Comparison of ENCODE assay signal across 8 cellular contexts in genomic region chr1:23530089-23530749, GRCh38. TPM values are rescaled to one million over a fixed set of nuclear protein-coding genes. Genes with fewer than 3 reads are reported as not detected.
DNase-seq lines count a peak whose midpoint lies in the region; ATAC-seq, FAIRE-seq and TF ChIP-seq lines count a peak whose summit lies in the region.

No MANE protein-coding gene starts in this region.

- H2AFZ ChIP-seq in IMR-90 (replicated peaks; ENCODE audit: low read length, poor library complexity), result peak overlapping the region; percentile 90
- H2AFZ ChIP-seq in astrocyte (ENCODE audit: low read depth, low read length), result peak overlapping the region; percentile 79

- peak overlapping the region; percentile 5; the same call in 1 of the 2 replicates for H3K27ac ChIP-seq in IMR-90 (ENCODE audit: insufficient read depth, low read length)
- no peak overlapping the region for H3K27ac ChIP-seq in astrocyte (ENCODE audit: low read depth, low read length)
- no peak overlapping the region for H3K27ac ChIP-seq in substantia nigra (ENCODE audit: low read depth, low read length, poor library complexity, severe bottlenecking)

- no peaks in the 10 kb centered on the region for H3K27me3 ChIP-seq in GM06990 (replicated peaks; ENCODE audit: control insufficient read depth, insufficient read depth, low read length)
- H3K27me3 ChIP-seq in IMR-90 (ENCODE audit: control insufficient read depth, insufficient read depth, low read length), result no peaks in the 10 kb centered on the region
- peaks cover 3% of the 10 kb centered on the region for H3K27me3 ChIP-seq in astrocyte (ENCODE audit: insufficient read depth, low read length)
- H3K27me3 ChIP-seq in mononuclear cell (ENCODE audit: insufficient read depth, low read length), result no peaks in the 10 kb centered on the region

- WGBS in IMR-90 (ENCODE audit: extremely low coverage in 2 of 2, insufficient read length in 1 of 2), 2 experiments, result 0% methylated on average over 1 of the region's 23 CpGs; no CpG with 5 or more reads in 1 of the 2 experiments

- H3K9me3 Mint-ChIP-seq in astrocyte (ENCODE audit: unreplicated experiment), result no peaks in the 10 kb centered on the region

- POLR2A ChIA-PET in IMR-90 (lab: Charles Lee; ENCODE audit: unreplicated experiment), result no interaction called here

- dilution Hi-C loops in IMR-90 (cut with HindIII; ENCODE audit: low sequenced_read_pairs, unreplicated experiment), result no loop called here

- no peak overlapping the region; the same call in 1 of the 2 replicates for H3K9ac ChIP-seq in IMR-90 (ENCODE audit: low read depth, low read length)
- peak overlapping the region; percentile 52 for H3K9ac ChIP-seq in astrocyte (ENCODE audit: low read length)

- H3K27me3 Mint-ChIP-seq in astrocyte (ENCODE audit: low read depth, unreplicated experiment), result peaks cover 50% of the 10 kb centered on the region

- no peak overlapping the region for H3K23ac ChIP-seq in IMR-90 (ENCODE audit: low read depth, low read length)

- CTCF ChIA-PET in IMR-90 (lab: Yijun Ruan, JAX), result no interaction called here

- H3K36me3 Mint-ChIP-seq in astrocyte (ENCODE audit: low read depth, unreplicated experiment), result peaks cover 5% of the 10 kb centered on the region

- intact Hi-C loops in IMR-90 (cut with micrococcal nuclease), result loop anchor here (5.0 to 10.0 kb wide), 2 partner anchors 188 to 345 kb away; partner anchors contain the start of gene HNRNPR

- H2BK120ac ChIP-seq in IMR-90 (ENCODE audit: low read depth, low read length), result no peak overlapping the region

- no peak overlapping the region for H2BK20ac ChIP-seq in IMR-90 (ENCODE audit: low read depth, low read length)

- no peaks in the 10 kb centered on the region for H3K36me3 ChIP-seq in GM06990 (ENCODE audit: control insufficient read depth, insufficient read depth, low read length)
- no peaks in the 10 kb centered on the region for H3K36me3 ChIP-seq in IMR-90 (ENCODE audit: control insufficient read depth, insufficient read depth, low read length)
- no peaks in the 10 kb centered on the region for H3K36me3 ChIP-seq in astrocyte (ENCODE audit: insufficient read depth, low read length)

- no peak for TF ChIP-seq RAD21 in IMR-90 (IDR thresholded peaks at IDR 0.05; ENCODE audit: low read length)

- no peaks in the 10 kb centered on the region for H3K4me1 Mint-ChIP-seq in astrocyte (ENCODE audit: low read depth, unreplicated experiment)

- DNase-seq in GM06990 (ENCODE audit: extremely low read depth, insufficient read length) (peak; percentile 75), IMR-90 (no peak), astrocyte (ENCODE audit: low read depth) (no peak), SIG-M5 (lab: John Stamatoyannopoulos, UW) (no peak), substantia nigra (lab: John Stamatoyannopoulos, UW) (no peak), AG08395 (ENCODE audit: low spot score) (no peak), GM19239 (ENCODE audit: insufficient read length, low spot score) (no peak)

- H3K9me1 ChIP-seq in IMR-90 (ENCODE audit: insufficient read depth, low read length), result 0 out of 2 replicates have a peak, but pooled peaks cover 2% of the 10 kb centered on the region

- FAIRE-seq in astrocyte (lab: Jason Lieb, UNC), result no peak
- FAIRE-seq in GM19239 (lab: Jason Lieb, UNC), result no peak

- H3K79me2 ChIP-seq in astrocyte (ENCODE audit: insufficient read depth, low read length), result no peaks in the 10 kb centered on the region

- H3K79me1 ChIP-seq in IMR-90 (ENCODE audit: low read depth in 1 of 2, low read length in 2 of 2), result peaks cover 0 to 7% of the 10 kb centered on the region in 2 experiments; a peak in 1 of 4 replicates

- peak overlapping the region; percentile 50 for H3K4me3 Mint-ChIP-seq in astrocyte (ENCODE audit: unreplicated experiment)

- H3K56ac ChIP-seq in IMR-90 (ENCODE audit: extremely low read depth, insufficient read depth, low read length), result no peak overlapping the region

- TF ChIP-seq POLR2A in IMR-90 (IDR thresholded peaks at IDR 0.05; ENCODE audit: low read depth, low read length), result no peak

- in situ Hi-C loops in IMR-90 (cut with MboI; ENCODE audit: low sequenced_read_pairs), result loop anchor here (10.0 kb wide), 1 partner anchor 555 kb away; the partner anchor contains the start of gene LACTBL1

- no peak overlapping the region for H3K18ac ChIP-seq in IMR-90 (ENCODE audit: low read depth, low read length)

- H3K14ac ChIP-seq in IMR-90 (replicated peaks; ENCODE audit: low read depth, low read length), result no peak overlapping the region

- H4K5ac ChIP-seq in IMR-90 (ENCODE audit: low read depth, low read length), result no peak overlapping the region

- H3K9me3 ChIP-seq in IMR-90 (ENCODE audit: control insufficient read depth, insufficient read depth, low read length), result no peaks in the 10 kb centered on the region
- H3K9me3 ChIP-seq in astrocyte (ENCODE audit: insufficient read depth, low read depth, low read length), result no peaks in the 10 kb centered on the region
- no peaks in the 10 kb centered on the region for H3K9me3 ChIP-seq in mononuclear cell (ENCODE audit: low read depth, low read length)

- H2BK5ac ChIP-seq in IMR-90 (ENCODE audit: low read depth, low read length, poor library complexity, severe bottlenecking), result no peak overlapping the region

- no peak overlapping the region for H3K27ac Mint-ChIP-seq in astrocyte (ENCODE audit: unreplicated experiment)

- no peak for ATAC-seq in IMR-90 (ENCODE audit: low read depth)

- H2BK15ac ChIP-seq in IMR-90 (ENCODE audit: low read depth, low read length), result no peak overlapping the region

- H2AK5ac ChIP-seq in IMR-90 (ENCODE audit: low read depth, low read length), result no peak overlapping the region

- H3K4me1 ChIP-seq in IMR-90 (ENCODE audit: control insufficient read depth, insufficient read depth, low read length) (peaks cover 9% of the 10 kb centered on the region; the same call in 1 of the 2 replicates), astrocyte (ENCODE audit: insufficient read depth, low read length) (peaks cover 9% of the 10 kb centered on the region), mononuclear cell (ENCODE audit: insufficient read depth, low read length) (peaks cover 98% of the 10 kb centered on the region)

- TF ChIP-seq CTCF in GM06990 (IDR thresholded peaks at IDR 0.05; ENCODE audit: insufficient read depth, low read length, poor library complexity, severe bottlenecking) (no peak), IMR-90 (conservative IDR thresholded peaks at IDR 0.05; ENCODE audit: low read depth, low read length) (no peak), astrocyte (IDR thresholded peaks at IDR 0.05; ENCODE audit: insufficient read depth, low read depth, low read length) (no peak)

- H3K4me2 ChIP-seq in IMR-90 (ENCODE audit: low read depth, low read length) (peak overlapping the region; percentile 88), astrocyte (ENCODE audit: low read length) (peak overlapping the region; percentile 88)

- BruUV-seq in IMR-90 (replicated peaks; lab: Mats Ljungman, UMichigan), result no TSS peak

- H3K4me3 ChIP-seq in GM06990 (replicated peaks; ENCODE audit: low read depth, low read length) (peak overlapping the region; percentile 66), IMR-90 (ENCODE audit: insufficient read depth, low read depth, low read length) (peak overlapping the region; percentile 42), astrocyte (ENCODE audit: insufficient read depth, low read depth, low read length) (peak overlapping the region; percentile 53), mononuclear cell (ENCODE audit: low read length) (peak overlapping the region; percentile 53)

- no peak overlapping the region for H3K4ac ChIP-seq in IMR-90 (ENCODE audit: low read depth, low read length)

- H2AK9ac ChIP-seq in IMR-90 (replicated peaks; ENCODE audit: low read depth, low read length, poor library complexity), result peak overlapping the region; percentile 24

- no peak overlapping the region for H4K8ac ChIP-seq in IMR-90 (ENCODE audit: low read depth in 2 of 2, low read length in 2 of 2)

- H4K20me1 ChIP-seq in IMR-90 (ENCODE audit: insufficient read depth, low read length), result no peaks in the 10 kb centered on the region
- no peaks in the 10 kb centered on the region for H4K20me1 ChIP-seq in astrocyte (ENCODE audit: insufficient read depth, low read length)

- no peak overlapping the region for H4K91ac ChIP-seq in IMR-90 (ENCODE audit: insufficient read depth, low read depth, low read length)

TF ChIP-seq in IMR-90, 13 proteins besides CTCF, POLR2A, EP300 and RAD21:
- no peak for TF ChIP-seq FOS (IDR thresholded peaks at IDR 0.05; ENCODE audit: low read depth, low read length)

RNA-seq across cellular contexts. Expression of gene E2F2, which starts 0.8 kb away (rescaled TPM):
- total RNA-seq in IMR-90 (2012; rRNA removed) (0.36 and 0.56 TPM in 2 replicates), astrocyte (0.11 TPM in 1 of 2 replicates, not detected in the other), mononuclear cell (2.7 TPM)
- 0.39 and 0.51 TPM in 2 replicates for polyA plus RNA-seq in IMR-90 (2012; rRNA removed)
- 0.16 and 0.19 TPM in 2 replicates for polyA plus RNA-seq in IMR-90 (2012; cell fraction: cytosol; rRNA removed)
- 0.55 and 0.63 TPM in 2 replicates for polyA plus RNA-seq in IMR-90 (2012; cell fraction: nucleus; rRNA removed; ENCODE audit: low replicate concordance)

RNA-seq across cellular contexts. Expression of gene ID3, which starts 29.1 kb away (rescaled TPM):
- 109 and 171 TPM in 2 replicates for total RNA-seq in IMR-90 (2012; rRNA removed)
- polyA plus RNA-seq in IMR-90 (2012; rRNA removed), result 304 and 385 TPM in 2 replicates
- polyA plus RNA-seq in IMR-90 (2012; cell fraction: cytosol; rRNA removed), result 781 and 851 TPM in 2 replicates
- 1,444 and 1,599 TPM in 2 replicates for polyA plus RNA-seq in IMR-90 (2012; cell fraction: nucleus; rRNA removed; ENCODE audit: low replicate concordance)
- 91.4 and 94.3 TPM in 2 replicates for total RNA-seq in astrocyte
- total RNA-seq in mononuclear cell, result 47.3 TPM

RNA-seq across cellular contexts. Expression of gene ASAP3, which starts 46.2 kb away (rescaled TPM):
- total RNA-seq in IMR-90 (2012; rRNA removed), result 15.3 and 18.6 TPM in 2 replicates
- 16.9 and 18.8 TPM in 2 replicates for polyA plus RNA-seq in IMR-90 (2012; rRNA removed)
- polyA plus RNA-seq in IMR-90 (2012; cell fraction: cytosol; rRNA removed), result 9.3 and 12.4 TPM in 2 replicates
- 89.7 and 93.0 TPM in 2 replicates for polyA plus RNA-seq in IMR-90 (2012; cell fraction: nucleus; rRNA removed; ENCODE audit: low replicate concordance)
- 32.1 and 33.5 TPM in 2 replicates for total RNA-seq in astrocyte
- 0.42 TPM for total RNA-seq in mononuclear cell

Comparison
In these comparisons a context has a peak if more than half of its experiments do, and no peak if none do; other contexts are left out.
1. RNA of gene ASAP3, which starts 46.2 kb away (total RNA-seq): 32.1 to 33.5 TPM in astrocyte and 15.3 to 18.6 TPM in IMR-90; 0.42 TPM in mononuclear cell (single experiment); every median in the first group is over 10 times any median in the second.
2. Peak in every context shown above with its lines, with median percentiles within 50 percentile points of each other: H3K4me3 ChIP-seq.